Comparison of ENCODE assay signal across 8 cellular contexts in the genomic region with DNA sequence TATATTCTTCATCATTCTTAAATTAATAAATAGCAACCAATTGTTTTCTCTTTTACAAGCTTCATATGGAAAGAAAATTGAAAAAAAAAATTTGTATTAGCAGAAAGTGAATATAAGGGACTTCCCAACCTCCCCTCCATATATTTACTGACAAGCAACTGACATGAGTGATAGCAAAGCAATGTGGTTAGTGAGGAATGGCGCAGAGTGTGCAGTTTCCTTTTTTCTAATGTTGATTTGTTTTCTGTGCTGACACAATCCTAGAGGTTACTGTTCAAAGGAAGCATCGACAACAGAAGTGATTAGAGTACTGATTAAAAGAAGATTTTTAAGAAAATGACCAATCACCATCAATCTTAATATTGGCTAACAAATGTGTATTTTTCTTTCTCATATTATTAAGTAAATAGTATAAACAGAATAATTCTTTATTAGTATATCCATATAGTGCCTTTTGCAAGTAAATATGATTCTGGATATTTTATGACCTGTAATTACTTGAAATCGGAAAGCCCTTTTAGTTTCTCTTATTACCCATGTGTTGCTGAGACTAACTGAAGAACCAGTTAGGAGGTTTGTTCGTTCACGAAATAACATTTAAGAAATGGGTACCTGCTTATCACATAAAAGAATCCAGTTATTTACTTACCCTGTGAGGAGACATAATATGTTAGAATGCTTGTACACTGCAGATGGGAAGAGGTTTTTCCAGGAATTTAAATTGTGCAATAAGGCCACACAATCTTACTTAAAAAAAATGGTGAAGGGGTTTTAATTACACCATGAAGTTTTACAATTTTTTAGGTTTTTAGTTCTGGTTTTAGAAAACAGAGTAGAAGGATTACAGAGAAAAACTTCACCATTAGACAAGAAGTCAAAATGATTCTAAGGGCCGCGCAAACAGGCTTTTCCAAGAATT. TPM values are rescaled to one million over a fixed set of nuclear protein-coding genes. Genes with fewer than 3 reads are reported as not detected.
DNase-seq lines count a peak whose midpoint lies in the region; ATAC-seq, FAIRE-seq and TF ChIP-seq lines count a peak whose summit lies in the region.

No MANE protein-coding gene starts in this region.

- DNase-seq in AG04450 (ENCODE audit: low read depth, low spot score) (no peak), adipocyte (ENCODE audit: low read depth) (no peak), HepG2 (ENCODE audit: low spot score) (no peak), upper lobe of right lung (no peak), GM13976 (ENCODE audit: low spot score) (no peak)

- TF ChIP-seq EP300 in Ishikawa (IDR thresholded peaks at IDR 0.05; ENCODE audit: borderline replicate concordance) (no peak), HepG2 (IDR thresholded peaks at IDR 0.05; ENCODE audit: low read depth in 2 of 2, low read length in 2 of 2) (no peak), HepG2 (CRISPR knock-in tag; IDR thresholded peaks at IDR 0.05; ENCODE audit: borderline replicate concordance) (no peak)

- TF ChIP-seq RAD21 in Ishikawa (IDR thresholded peaks at IDR 0.05; ENCODE audit: low read depth) (no peak), HepG2 (CRISPR knock-in tag; IDR thresholded peaks at IDR 0.05) (no peak)

- CTCF ChIA-PET in AG04450 (lab: Charles Lee) (interaction anchor here (0.8 to 1.2 kb wide), 2 partner anchors 10 to 1099 kb away, joined by 5 to 9 read pairs; no protein-coding TSS in a partner anchor), HepG2 (lab: Yijun Ruan, JAX; ENCODE audit: low intra/inter-chr PET ratio, low total read pairs) (no interaction called here)

- in situ Hi-C loops in HepG2 (cut with HindIII; ENCODE audit: extremely low pct_ligation_motif_present, low pct_unique_long_range_greater_than_20kb): loop anchor here (25.0 kb wide), 1 partner anchor 1091 kb away; no protein-coding TSS in a partner anchor
- in situ Hi-C loops in GM13976 (cut with MboI; ENCODE audit: low sequenced_read_pairs, unreplicated experiment): loop anchor here (25.0 kb wide), 2 partner anchors 966 to 1091 kb away; no protein-coding TSS in a partner anchor

- peak overlapping the region; percentile 86; the same call in 1 of the 2 replicates for H3K4me2 ChIP-seq in HepG2 (ENCODE audit: low read depth, low read length)

- POLR2A ChIA-PET in AG04450 (lab: Yijun Ruan, JAX): interaction anchor here (0.7 to 1.0 kb wide), 2 partner anchors 203 to 295 kb away, joined by 3 read pairs; no protein-coding TSS in a partner anchor
- POLR2A ChIA-PET in HepG2 (lab: Yijun Ruan, JAX): no interaction called here

- TF ChIP-seq POLR2A in HepG2 (IDR thresholded peaks at IDR 0.05; ENCODE audit: insufficient read depth in 1 of 2, low read depth in 2 of 2, low read length in 2 of 2): no peak

- FAIRE-seq in HepG2 (lab: Jason Lieb, UNC): no peak

- H3K36me3 ChIP-seq in adipocyte (ENCODE audit: control insufficient read depth, insufficient read depth, low read length, severe bottlenecking): no peaks in the 10 kb centered on the region
- H3K36me3 ChIP-seq in HepG2 (replicated peaks in 1 of 2; ENCODE audit: control insufficient read depth in 1 of 2, insufficient read depth in 2 of 2, low read length in 2 of 2): no peaks in the 10 kb centered on the region
- H3K36me3 ChIP-seq in upper lobe of right lung: no peaks in the 10 kb centered on the region

- WGBS in HepG2 (ENCODE audit: low lambda C conversion rate): 16% methylated on average over 7 of the region's 7 CpGs

- H3K9me3 ChIP-seq in AG04450 (ENCODE audit: control insufficient read depth, insufficient read depth, low read length) (no peaks in the 10 kb centered on the region; the same call in 1 of the 2 replicates), adipocyte (ENCODE audit: control insufficient read depth, low read length) (no peaks in the 10 kb centered on the region), HepG2 (ENCODE audit: low read length) (no peaks in the 10 kb centered on the region), upper lobe of right lung (no peaks in the 10 kb centered on the region)

- H3K79me2 ChIP-seq in HepG2 (ENCODE audit: insufficient read depth, low read length): no peaks in the 10 kb centered on the region

- BruUV-seq in HepG2 (replicated peaks; lab: Mats Ljungman, UMichigan): no TSS peak

- H3K27me3 ChIP-seq in AG04450 (ENCODE audit: control insufficient read depth, insufficient read depth, low read length): no peaks in the 10 kb centered on the region
- no peaks in the 10 kb centered on the region for H3K27me3 ChIP-seq in adipocyte (replicated peaks; ENCODE audit: control insufficient read depth, insufficient read depth, low read length)
- H3K27me3 ChIP-seq in HepG2 (ENCODE audit: control insufficient read depth in 1 of 2, insufficient read depth in 2 of 2, low read length in 2 of 2): peaks cover 1 to 7% of the 10 kb centered on the region in 2 experiments; a peak in 2 of 5 replicates
- H3K27me3 ChIP-seq in upper lobe of right lung: peaks cover 8% of the 10 kb centered on the region

- intact Hi-C loops in HepG2 (cut with micrococcal nuclease; ENCODE audit: unreplicated experiment) (no loop called here), upper lobe of right lung (cut with DNase I) (no loop called here)

- ATAC-seq in HepG2 (no peak), upper lobe of right lung (no peak), HG02759 (IDR thresholded peaks at IDR 0.05; ENCODE audit: unreplicated experiment) (no peak), GM19328 (IDR thresholded peaks at IDR 0.05; ENCODE audit: unreplicated experiment) (no peak)

- H3K9ac ChIP-seq in adipocyte (ENCODE audit: low read length) (peak overlapping the region; percentile 81), HepG2 (ENCODE audit: insufficient read depth, low read depth, low read length) (no peak overlapping the region)

- H3K27ac ChIP-seq in AG04450 (ENCODE audit: low read depth, low read length) (peak overlapping the region; percentile 93), HepG2 (ENCODE audit: extremely low read length, insufficient read depth, low read length) (no peak overlapping the region), upper lobe of right lung (peak overlapping the region; percentile 76)

- TF ChIP-seq CTCF in AG04450 (IDR thresholded peaks at IDR 0.05; ENCODE audit: low read depth, low read length) (no peak), HepG2 (CRISPR knock-in tag; IDR thresholded peaks at IDR 0.05) (no peak), upper lobe of right lung (IDR thresholded peaks at IDR 0.05) (no peak), GM13976 (IDR thresholded peaks at IDR 0.05; ENCODE audit: borderline replicate concordance, control extremely low read depth, extremely low read depth, insufficient read depth, missing control alignments) (no peak)

- no peaks in the 10 kb centered on the region for H4K20me1 ChIP-seq in HepG2 (ENCODE audit: insufficient read depth, low read length)

- H3K4me1 ChIP-seq in adipocyte (ENCODE audit: control insufficient read depth, insufficient read depth, low read length) (peaks cover 50% of the 10 kb centered on the region), HepG2 (ENCODE audit: insufficient read depth, low read length) (peaks cover 12% of the 10 kb centered on the region; the same call in 1 of the 2 replicates), upper lobe of right lung (peaks cover 10% of the 10 kb centered on the region)

- no peak overlapping the region for H2AFZ ChIP-seq in HepG2 (ENCODE audit: low read length)

- H3K4me3 ChIP-seq in AG04450 (ENCODE audit: low read depth, low read length) (peak overlapping the region; percentile 75), adipocyte (ENCODE audit: low read length) (peak overlapping the region; percentile 90), HepG2 (replicated peaks in 1 of 3; ENCODE audit: insufficient read depth in 1 of 3, low read depth in 2 of 3, low read length in 3 of 3) (no peak overlapping the region), upper lobe of right lung (peak overlapping the region; percentile 88)

TF ChIP-seq in Ishikawa, 13 proteins besides CTCF, POLR2A, EP300 and RAD21:
- TF ChIP-seq CEBPB (IDR thresholded peaks at IDR 0.05): peak; percentile 55
- TF ChIP-seq EGR1 (IDR thresholded peaks at IDR 0.05): no peak

TF ChIP-seq in HepG2, 621 proteins besides CTCF, POLR2A, EP300 and RAD21 (continues in another document):
- TF ChIP-seq ZNF350 (CRISPR knock-in tag; IDR thresholded peaks at IDR 0.05; ENCODE audit: borderline replicate concordance, low read depth) (no peak), NR0B2 (CRISPR knock-in tag; IDR thresholded peaks at IDR 0.05) (no peak), ZMAT3 (CRISPR knock-in tag; conservative IDR thresholded peaks at IDR 0.05) (no peak), KMT2B (CRISPR knock-in tag; IDR thresholded peaks at IDR 0.05) (no peak)

RNA-seq across cellular contexts. Expression of gene PTGER4, which starts 1.4 kb away (rescaled TPM):
- polyA plus RNA-seq in AG04450 (2011; rRNA removed) (6.2 and 6.8 TPM in 2 replicates), HepG2 (2011; rRNA removed) (0.01 and 0.03 TPM in 2 replicates)
- polyA minus RNA-seq in AG04450 (2011; rRNA and poly(A)+ RNA removed): 7.6 and 10.7 TPM in 2 replicates
- total RNA-seq in HepG2 (2016; rRNA removed; fragmentation: Illumina TruSeq; extraction: Trizol) (0.11 TPM in 1 of 2 replicates, not detected in the other), upper lobe of right lung (31.2 TPM)
- not detected in 2 replicates for total RNA-seq in HepG2 (2016; cell fraction: cytosol; rRNA removed; fragmentation: Illumina TruSeq; extraction: Trizol; ENCODE audit: low read depth)
- total RNA-seq in HepG2 (2016; cell fraction: insoluble cytoplasmic fraction; rRNA removed; fragmentation: Illumina TruSeq; extraction: Trizol): not detected in 2 replicates
- total RNA-seq in HepG2 (2016; cell fraction: membrane; rRNA removed; fragmentation: Illumina TruSeq; extraction: Trizol): not detected in 2 replicates
- total RNA-seq in HepG2 (2016; cell fraction: nucleus; rRNA removed; fragmentation: Illumina TruSeq; extraction: Trizol): not detected in 2 replicates
- 0.04 TPM in 1 of 2 replicates, not detected in the other for polyA plus RNA-seq in HepG2 (2011; cell fraction: cytosol; rRNA removed)
- polyA plus RNA-seq in HepG2 (2011; cell fraction: nucleus; rRNA removed): 0.14 and 0.16 TPM in 2 replicates
- not detected in 2 replicates for polyA plus RNA-seq in HepG2 (2012)
- not detected in 2 replicates for polyA plus RNA-seq in HepG2 (2016; cell fraction: cytosol; fragmentation: Illumina TruSeq; extraction: Trizol; ENCODE audit: low read depth)
- polyA plus RNA-seq in HepG2 (2016; cell fraction: insoluble cytoplasmic fraction; fragmentation: Illumina TruSeq; extraction: Trizol; ENCODE audit: low read depth): not detected in 2 replicates
- not detected in 2 replicates for polyA plus RNA-seq in HepG2 (2016; cell fraction: membrane; fragmentation: Illumina TruSeq; extraction: Trizol; ENCODE audit: low read depth)
- not detected in 2 replicates for polyA plus RNA-seq in HepG2 (2016; cell fraction: nucleus; fragmentation: Illumina TruSeq; extraction: Trizol; ENCODE audit: insufficient read depth, low read depth)
- 2.9 TPM in 1 of 2 replicates, not detected in the other for polyA minus RNA-seq in HepG2 (2011; rRNA and poly(A)+ RNA removed; ENCODE audit: low replicate concordance)
- not detected in 2 replicates for polyA minus RNA-seq in HepG2 (2011; cell fraction: cytosol; rRNA and poly(A)+ RNA removed)
- not detected in 2 replicates for polyA minus RNA-seq in HepG2 (2011; cell fraction: nucleus; rRNA and poly(A)+ RNA removed)

Comparison
In these comparisons a context has a peak if more than half of its experiments do, and no peak if none do; other contexts are left out.
1. H3K4me3 ChIP-seq: peak in AG04450 (single experiment), adipocyte (single experiment) and upper lobe of right lung (single experiment); none in HepG2 (0 of 3).
2. RNA of gene PTGER4, which starts 1.4 kb away (total RNA-seq): 31.2 TPM in upper lobe of right lung (single experiment); 0.11 TPM in HepG2; every median in the first group is over 10 times any median in the second.